ENCODE assay signal across 10 cellular contexts in genomic region chr2:200454839-200455801, GRCh38. TPM values are rescaled to one million over a fixed set of nuclear protein-coding genes. Genes with fewer than 3 reads are reported as not detected.
A peak's percentile ranks its signal among the peaks of the same experiment; 100 is the strongest.
DNase-seq lines count a peak whose midpoint lies in the region; ATAC-seq, FAIRE-seq and TF ChIP-seq lines count a peak whose summit lies in the region.
"Had no signal": no experiment of that assay in that cellular context is flagged by ENCODE, and none has a peak within 500 bp of the region (broad histone marks: within the 10 kb centered on the region; RNA-seq: fewer than 3 reads in every experiment).

No MANE protein-coding gene starts in this region.

- H3K36me3 Mint-ChIP-seq in endothelial cell (ENCODE audit: low read depth, unreplicated experiment): peaks cover 23% of the 10 kb centered on the region

- no peak for FAIRE-seq in small intestine (lab: Jason Lieb, UNC)

- in situ Hi-C loops in GM23248 (cut with MboI): no loop called here

- H3K4me3 Mint-ChIP-seq in endothelial cell (ENCODE audit: unreplicated experiment): no peak overlapping the region

- H3K27ac ChIP-seq in GM23248 (peak overlapping the region; percentile 49), testis (no peak overlapping the region), small intestine (ENCODE audit: low read depth in 1 of 2, low read length in 1 of 2) (no peak overlapping the region)
- H3K27ac ChIP-seq: SK-N-MC had no signal

- DNase-seq in GM23248 (peak; percentile 87), MG63 (peak; percentile 11), left ventricle myocardium superior (no peak), endothelial cell (ENCODE audit: low spot score) (no peak), testis (no peak), NCI-H128 (lab: John Stamatoyannopoulos, UW; ENCODE audit: unreplicated experiment) (no peak), small intestine (no peak)

- no peaks in the 10 kb centered on the region for H4K20me1 ChIP-seq in GM23248 (ENCODE audit: insufficient read depth)

- H3F3A ChIP-seq in GM23248 (ENCODE audit: insufficient read depth): peaks cover 23% of the 10 kb centered on the region

- WGBS in GM23248 (ENCODE audit: low coverage in 1 of 2, low lambda C conversion rate in 2 of 2, missing lambda C conversion rate in 2 of 2), 2 experiments: 9 to 16% methylated on average over 4 of the region's 4 CpGs
- WGBS in testis, 2 donors: 72 to 86% methylated on average over 4 of the region's 4 CpGs
- 80 to 96% (median 82%) methylated on average over 4 of the region's 4 CpGs for WGBS in small intestine, 3 donors

- H3K9me3 ChIP-seq in GM23248 (ENCODE audit: low read depth) (no peaks in the 10 kb centered on the region), MG63 (no peaks in the 10 kb centered on the region), testis (no peaks in the 10 kb centered on the region), small intestine (ENCODE audit: control insufficient read depth, low read depth) (no peaks in the 10 kb centered on the region)

- H3K9ac ChIP-seq in GM23248: no peak overlapping the region

- H3K36me3 ChIP-seq in GM23248 (ENCODE audit: low read depth) (peaks cover 6% of the 10 kb centered on the region; the same call in 1 of the 2 replicates), MG63 (peaks cover 7% of the 10 kb centered on the region), testis (ENCODE audit: low read depth, missing control alignments) (no peaks in the 10 kb centered on the region), small intestine (ENCODE audit: control insufficient read depth in 2 of 2, insufficient read depth in 2 of 2, low read length in 2 of 2) (peaks cover 3 to 7% of the 10 kb centered on the region in 2 donors)

- no peak overlapping the region for H3K4me3 ChIP-seq in GM23248
- no peak overlapping the region for H3K4me3 ChIP-seq in MG63
- H3K4me3 ChIP-seq in testis: no peak overlapping the region
- no peak overlapping the region for H3K4me3 ChIP-seq in small intestine (ENCODE audit: low read depth in 1 of 2, low read length in 2 of 2)
- H3K4me3 ChIP-seq: lung, SK-N-MC had no signal

- H3K27me3 ChIP-seq in GM23248 (replicated peaks; ENCODE audit: insufficient read depth): no peaks in the 10 kb centered on the region
- H3K27me3 ChIP-seq in MG63: no peaks in the 10 kb centered on the region
- H3K27me3 ChIP-seq in testis: no peaks in the 10 kb centered on the region
- no peaks in the 10 kb centered on the region for H3K27me3 ChIP-seq in small intestine (ENCODE audit: control insufficient read depth in 2 of 2, insufficient read depth in 2 of 2, low read length in 2 of 2)

- H3K27me3 Mint-ChIP-seq in endothelial cell (ENCODE audit: unreplicated experiment): peaks cover 2% of the 10 kb centered on the region

- ATAC-seq in GM18511 (IDR thresholded peaks at IDR 0.05; ENCODE audit: unreplicated experiment): peak; percentile 80
- peak; percentile 60 for ATAC-seq in left ventricle myocardium superior

- peaks cover 10% of the 10 kb centered on the region; the same call in 1 of the 2 replicates for H3K79me2 ChIP-seq in GM23248 (ENCODE audit: insufficient read depth)

- no peak for TF ChIP-seq POLR2A in testis (IDR thresholded peaks at IDR 0.05)

- no peaks in the 10 kb centered on the region for H3K9me3 Mint-ChIP-seq in endothelial cell (ENCODE audit: unreplicated experiment)

- H3K4me2 ChIP-seq in GM23248 (ENCODE audit: unreplicated experiment): peak overlapping the region; percentile 38

- no peaks in the 10 kb centered on the region for H3K9me2 ChIP-seq in GM23248 (ENCODE audit: insufficient read depth)

- intact Hi-C loops in left ventricle myocardium superior (cut with micrococcal nuclease) (no loop called here), testis (cut with DNase I; ENCODE audit: low total_unique reads) (no loop called here)

- H3K4me1 Mint-ChIP-seq in endothelial cell (ENCODE audit: unreplicated experiment): peaks cover 17% of the 10 kb centered on the region

- no peak overlapping the region for H3K27ac Mint-ChIP-seq in endothelial cell (ENCODE audit: unreplicated experiment)

- H3K4me1 ChIP-seq in GM23248 (ENCODE audit: insufficient read depth) (peaks cover 20% of the 10 kb centered on the region), testis (no peaks in the 10 kb centered on the region), small intestine (ENCODE audit: control insufficient read depth in 2 of 2, insufficient read depth in 1 of 2, low read depth in 1 of 2, low read length in 1 of 2) (no peaks in the 10 kb centered on the region)

- no peak overlapping the region for H2AFZ ChIP-seq in GM23248

- TF ChIP-seq CTCF in endothelial cell (IDR thresholded peaks at IDR 0.05; ENCODE audit: unreplicated experiment) (no peak), testis (IDR thresholded peaks at IDR 0.05) (no peak)

RNA-seq across cellular contexts. Expression of gene KCTD18, which starts 54.7 kb away (rescaled TPM):
- 24.0 and 27.7 TPM in 2 replicates for total RNA-seq in GM23248 (2014; rRNA removed; shearing (Covaris generic))
- polyA plus RNA-seq in GM23248 (2016; fragmentation: Nextera tagmentation; extraction: Ambion mirVana): 15.6 and 17.9 TPM in 2 replicates
- total RNA-seq in MG63 (2014; rRNA removed; shearing (Covaris generic); ENCODE audit: low replicate concordance): 13.0 and 30.5 TPM in 2 replicates
- total RNA-seq in left ventricle myocardium superior: 9.1 TPM
- total RNA-seq in endothelial cell (ENCODE audit: unreplicated experiment): 6.4 TPM
- total RNA-seq in testis: 10 to 100 TPM; 21.4 to 27.1 TPM
- polyA plus RNA-seq in testis (ENCODE audit: insufficient read depth, low read depth, low replicate concordance): 16.9 TPM
- 10 to 100 TPM in 2 of 3 donors, 1 to 10 TPM in 1; 8.6 to 11.6 (median 10.4) TPM for polyA plus RNA-seq in small intestine

Comparison
In these comparisons a context has a peak if more than half of its experiments do, and no peak if none do; other contexts are left out.
1. DNase-seq: peak in GM23248 (single experiment) and MG63 (single experiment); none in left ventricle myocardium superior (single experiment), endothelial cell (single experiment), testis (single experiment), NCI-H128 (single experiment) and small intestine (single experiment).